ENCODE assay signal across 31 cellular contexts in genomic region chr12:124593851-124594401, GRCh38.
"Had no signal": no experiment of that assay in that cellular context is flagged by ENCODE, and none has a peak within 500 bp of the region (broad histone marks: within the 10 kb centered on the region; RNA-seq: fewer than 3 reads in every experiment).

No MANE protein-coding gene starts in this region.

- DNase-seq: activated CD4-positive, alpha-beta T cell treated with anti-CD3 and anti-CD28 coated beads for 4 hours; activated CD8-positive, alpha-beta memory T cell treated with anti-CD3 and anti-CD28 coated beads, Interleukin-2, amount 50 U/mL, for 4 hours; activated CD8-positive, alpha-beta T cell treated with anti-CD3 and anti-CD28 coated beads for 36 hours; activated effector memory CD4-positive, alpha-beta T cell treated with anti-CD3 and anti-CD28 coated beads, Interleukin-2, amount 50 U/mL, for 16 hours; activated naive CD4-positive, alpha-beta T cell treated with Interleukin-2 at 50 U/mL for 16 hours; activated naive CD8-positive, alpha-beta T cell treated with anti-CD3 and anti-CD28 coated beads for 36 hours; brain microvascular endothelial cell; cerebellar nuclear complex; KG1; NCI-H1048; NCI-H1417; NCI-H1694; NCI-H2029; NCI-H2107; NCI-H2171 treated with DMSO at 0.1 percent for 48 hours; NCI-H226; NCI-H510A; NCI-H526 treated with DMSO at 0.1 percent for 48 hours; NCI-H82; OCI-M1; RPMI8226; T-cell; T-helper 2 cell; T1000; WERI-Rb-1 had no signal

- ATAC-seq: activated CD4-positive, CD25-positive, alpha-beta regulatory T cell treated with anti-CD3 and anti-CD28 coated beads, Interleukin-2, amount 50 U/mL, for 24 hours; activated CD8-positive, alpha-beta T cell treated with anti-CD3 and anti-CD28 coated beads for 36 hours; Panc1; Right ventricle myocardium inferior; T-cell had no signal

- H3K27me3 Mint-ChIP-seq: activated CD8-positive, alpha-beta T cell treated with anti-CD3 and anti-CD28 coated beads for 36 hours; T-cell had no signal

- H3K4me3 Mint-ChIP-seq: activated CD8-positive, alpha-beta T cell treated with anti-CD3 and anti-CD28 coated beads for 36 hours; activated naive CD8-positive, alpha-beta T cell treated with anti-CD3 and anti-CD28 coated beads for 36 hours; activated T-helper 1 cell treated with anti-CD3 and anti-CD28 coated beads, Interleukin-12 subunit alpha, Interleukin-12 subunit beta, Interleukin-2, Interleukin-4 antibody, amounts not matched to agents 30 ng/mL and 10 ng/mL and 1 ng/mL, durations not matched to agents 14 hours and 24 hours and 36 hours; T-cell had no signal

- H3K27me3 ChIP-seq: brain microvascular endothelial cell had no signal

- H3K27ac Mint-ChIP-seq: activated CD8-positive, alpha-beta T cell treated with anti-CD3 and anti-CD28 coated beads for 36 hours; activated naive CD8-positive, alpha-beta T cell treated with anti-CD3 and anti-CD28 coated beads for 36 hours; activated T-helper 1 cell treated with anti-CD3 and anti-CD28 coated beads, Interleukin-12 subunit alpha, Interleukin-12 subunit beta, Interleukin-2, Interleukin-4 antibody, amounts not matched to agents 30 ng/mL and 10 ng/mL and 1 ng/mL, durations not matched to agents 14 hours and 24 hours and 36 hours; T-cell had no signal

- FAIRE-seq: TTC549 had no signal

- H3K36me3 ChIP-seq: brain microvascular endothelial cell, WERI-Rb-1 had no signal

- H3K27ac ChIP-seq: brain microvascular endothelial cell, SK-N-MC, WERI-Rb-1 had no signal

- H3K36me3 Mint-ChIP-seq: activated naive CD8-positive, alpha-beta T cell treated with anti-CD3 and anti-CD28 coated beads for 36 hours; T-cell had no signal

- H3K4me3 ChIP-seq: SK-N-MC had no signal
